24 cellular contexts compared by ENCODE assay signal in the genomic region with DNA sequence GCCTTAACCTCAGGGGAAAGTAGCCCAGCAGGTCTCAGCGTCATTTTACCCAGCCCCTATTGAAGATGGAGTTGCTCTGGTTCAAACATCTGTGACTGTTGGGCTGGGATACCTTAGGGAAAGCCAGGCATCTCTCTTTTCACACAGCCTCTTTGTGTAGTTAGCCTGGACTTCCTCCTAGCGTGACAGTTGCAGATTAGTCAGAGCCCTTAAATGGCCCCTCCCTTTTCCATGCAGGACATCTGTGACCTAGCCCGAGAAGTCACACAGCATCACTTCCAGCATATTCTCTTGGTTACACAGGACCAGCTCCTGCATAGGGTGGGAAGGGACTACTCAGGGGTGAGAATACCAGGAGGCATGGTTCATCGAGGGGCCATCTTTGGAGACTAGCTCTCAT.
"Had no signal": no experiment of that assay in that cellular context is flagged by ENCODE, and none has a peak within 500 bp of the region (broad histone marks: within the 10 kb centered on the region; RNA-seq: fewer than 3 reads in every experiment).

No MANE protein-coding gene starts in this region.

- ATAC-seq: activated T-helper 17 cell treated with anti-CD3 and anti-CD28 coated beads, Interleukin-2, amount 50 U/mL, for 72 hours; gastroesophageal sphincter; left colon; lower lobe of right lung; natural killer cell treated with Interleukin-12 subunit alpha and Interleukin-12 subunit beta and Interleukin-15 and Interleukin-18, amount 100 ng/mL, for 72 hours; stimulated activated memory B cell treated with anti-CD40 and anti-IgM and Interleukin-4, amounts not matched to agents 10 μg/mL and 1 μg/mL and 100 μg/mL, for 72 hours had no signal

- H3K9me3 Mint-ChIP-seq: dendritic cell treated with granulocyte-macrophage colony-stimulating factor and Interleukin-4, amounts not matched to agents 40 ng/mL and 50 ng/mL, for 4 days; mesothelial cell of epicardium had no signal

- H3K36me3 Mint-ChIP-seq: activated naive CD8-positive, alpha-beta T cell treated with anti-CD3 and anti-CD28 coated beads, Interleukin-2, amount 10 ng/mL, durations not matched to agents 7 days and 5 days; mesothelial cell of epicardium; natural killer cell treated with Interleukin-12 subunit alpha and Interleukin-12 subunit beta and Interleukin-15 and Interleukin-18, amount 100 ng/mL, for 72 hours; stimulated activated memory B cell treated with anti-CD40 and anti-IgM and Interleukin-4, amounts not matched to agents 10 μg/mL and 1 μg/mL and 100 μg/mL, for 72 hours had no signal

- H3K27ac ChIP-seq: cardiac muscle cell, esophagus muscularis mucosa, gastroesophageal sphincter, lower lobe of right lung, spleen, thoracic aorta had no signal

- H3K27ac Mint-ChIP-seq: activated CD4-positive, alpha-beta memory T cell treated with anti-CD3 and anti-CD28 coated beads, Interleukin-2, amount 10 ng/mL, durations not matched to agents 7 days and 5 days; activated naive CD8-positive, alpha-beta T cell treated with anti-CD3 and anti-CD28 coated beads, Interleukin-2, amount 10 ng/mL, durations not matched to agents 7 days and 5 days; activated T-helper 17 cell treated with anti-CD3 and anti-CD28 coated beads, Interleukin-2, amount 50 U/mL, for 72 hours; dendritic cell treated with granulocyte-macrophage colony-stimulating factor and Interleukin-4, amounts not matched to agents 40 ng/mL and 50 ng/mL, for 4 days; mesothelial cell of epicardium; natural killer cell treated with Interleukin-12 subunit alpha and Interleukin-12 subunit beta and Interleukin-15 and Interleukin-18, amount 100 ng/mL, for 72 hours; stimulated activated memory B cell treated with anti-CD40 and anti-IgM and Interleukin-4, amounts not matched to agents 10 μg/mL and 1 μg/mL and 100 μg/mL, for 72 hours had no signal

- H3K4me1 ChIP-seq: esophagus muscularis mucosa, gastroesophageal sphincter, lower lobe of right lung, spleen had no signal

- H3K9me3 ChIP-seq: gastroesophageal sphincter, lower lobe of right lung, thoracic aorta had no signal

- H3K4me3 Mint-ChIP-seq: activated CD4-positive, alpha-beta memory T cell treated with anti-CD3 and anti-CD28 coated beads, Interleukin-2, amount 10 ng/mL, durations not matched to agents 7 days and 5 days; activated naive CD8-positive, alpha-beta T cell treated with anti-CD3 and anti-CD28 coated beads, Interleukin-2, amount 10 ng/mL, durations not matched to agents 7 days and 5 days; activated T-helper 17 cell treated with anti-CD3 and anti-CD28 coated beads, Interleukin-2, amount 50 U/mL, for 72 hours; dendritic cell treated with granulocyte-macrophage colony-stimulating factor and Interleukin-4, amounts not matched to agents 40 ng/mL and 50 ng/mL, for 4 days; mesothelial cell of epicardium; natural killer cell treated with Interleukin-12 subunit alpha and Interleukin-12 subunit beta and Interleukin-15 and Interleukin-18, amount 100 ng/mL, for 72 hours; stimulated activated memory B cell treated with anti-CD40 and anti-IgM and Interleukin-4, amounts not matched to agents 10 μg/mL and 1 μg/mL and 100 μg/mL, for 72 hours had no signal

- H3K4me1 Mint-ChIP-seq: activated CD4-positive, alpha-beta memory T cell treated with anti-CD3 and anti-CD28 coated beads, Interleukin-2, amount 10 ng/mL, durations not matched to agents 7 days and 5 days; activated naive CD8-positive, alpha-beta T cell treated with anti-CD3 and anti-CD28 coated beads, Interleukin-2, amount 10 ng/mL, durations not matched to agents 7 days and 5 days; activated T-helper 17 cell treated with anti-CD3 and anti-CD28 coated beads, Interleukin-2, amount 50 U/mL, for 72 hours; mesothelial cell of epicardium; stimulated activated memory B cell treated with anti-CD40 and anti-IgM and Interleukin-4, amounts not matched to agents 10 μg/mL and 1 μg/mL and 100 μg/mL, for 72 hours had no signal

- DNase-seq: activated CD4-positive, alpha-beta memory T cell treated with anti-CD3 and anti-CD28 coated beads, Interleukin-2, amount 10 ng/mL, durations not matched to agents 7 days and 5 days; activated CD4-positive, alpha-beta T cell treated with anti-CD3 and anti-CD28 coated beads for 48 hours; activated CD4-positive, CD25-positive, alpha-beta regulatory T cell; activated naive CD4-positive, alpha-beta T cell treated with Interleukin-2 at 50 U/mL for 16 hours; activated naive CD8-positive, alpha-beta T cell treated with anti-CD3 and anti-CD28 coated beads, Interleukin-2, amount 10 ng/mL, durations not matched to agents 7 days and 5 days; activated T-cell treated with anti-CD3 and anti-CD28 coated beads, Interleukin-2, amount 50 U/mL, for 1 hour; amygdala; effector CD8-positive, alpha-beta T cell; left colon; lower lobe of right lung; nucleus accumbens; posterior cingulate gyrus; spleen; stimulated activated CD4-positive, alpha-beta T cell treated with anti-CD3 and anti-CD28 coated beads, Interleukin-4, amount 100 ng/mL, for 4 hours; T-helper 9 cell had no signal

- H3K27me3 ChIP-seq: cardiac muscle cell, esophagus muscularis mucosa, gastroesophageal sphincter, spleen had no signal

- H3K27me3 Mint-ChIP-seq: activated CD4-positive, alpha-beta memory T cell treated with anti-CD3 and anti-CD28 coated beads, Interleukin-2, amount 10 ng/mL, durations not matched to agents 7 days and 5 days; activated naive CD8-positive, alpha-beta T cell treated with anti-CD3 and anti-CD28 coated beads, Interleukin-2, amount 10 ng/mL, durations not matched to agents 7 days and 5 days; activated T-helper 17 cell treated with anti-CD3 and anti-CD28 coated beads, Interleukin-2, amount 50 U/mL, for 72 hours; dendritic cell treated with granulocyte-macrophage colony-stimulating factor and Interleukin-4, amounts not matched to agents 40 ng/mL and 50 ng/mL, for 4 days; natural killer cell treated with Interleukin-12 subunit alpha and Interleukin-12 subunit beta and Interleukin-15 and Interleukin-18, amount 100 ng/mL, for 72 hours; stimulated activated memory B cell treated with anti-CD40 and anti-IgM and Interleukin-4, amounts not matched to agents 10 μg/mL and 1 μg/mL and 100 μg/mL, for 72 hours had no signal
